Comparison of ENCODE assay signal across 16 cellular contexts in genomic region chr11:102396708-102397563, GRCh38. TPM values are rescaled to one million over a fixed set of nuclear protein-coding genes. Genes with fewer than 3 reads are reported as not detected.
DNase-seq lines count a peak whose midpoint lies in the region; ATAC-seq and TF ChIP-seq lines count a peak whose summit lies in the region.
"Had no signal": no experiment of that assay in that cellular context is flagged by ENCODE, and none has a peak within 500 bp of the region (broad histone marks: within the 10 kb centered on the region; RNA-seq: fewer than 3 reads in every experiment).

No MANE protein-coding gene starts in this region.

- H3K4me3 ChIP-seq in dorsolateral prefrontal cortex = no peak overlapping the region
- H3K4me3 ChIP-seq: hepatocyte, left lung had no signal

- peak overlapping the region in 30 of 59 donors; percentile 6 to 73 (median 41) for H3K27ac ChIP-seq in dorsolateral prefrontal cortex
- H3K27ac ChIP-seq: hepatocyte, left lung had no signal

- ATAC-seq in natural killer cell treated with Interleukin-12 subunit alpha and Interleukin-12 subunit beta and Interleukin-15 and Interleukin-18, amount 100 ng/mL, for 72 hours = peak; percentile 52 to 86
- ATAC-seq in natural killer cell = no peak
- no peak for ATAC-seq in HG03354 (IDR thresholded peaks at IDR 0.05; ENCODE audit: poor library complexity, severe bottlenecking, unreplicated experiment)
- no peak for ATAC-seq in HG02885 (IDR thresholded peaks at IDR 0.05; ENCODE audit: poor library complexity, unreplicated experiment)
- ATAC-seq: left lung had no signal

- peak overlapping the region; percentile 65 to 71 for H3K27ac Mint-ChIP-seq in natural killer cell treated with Interleukin-12 subunit alpha and Interleukin-12 subunit beta and Interleukin-15 and Interleukin-18, amount 100 ng/mL, for 72 hours
- H3K27ac Mint-ChIP-seq in natural killer cell = peak overlapping the region in 1 of 2 donors; percentile 9
- H3K27ac Mint-ChIP-seq in T-helper 2 cell treated with Interferon-gamma antibody and Interleukin-4, amounts not matched to agents 5 μg/mL and 100 μg/mL, for 36 hours = peak overlapping the region; percentile 42

- no peaks in the 10 kb centered on the region for H3K27me3 ChIP-seq in dorsolateral prefrontal cortex
- H3K27me3 ChIP-seq: hepatocyte, left lung had no signal

- peak overlapping the region; percentile 39 for H3K4me3 Mint-ChIP-seq in natural killer cell treated with Interleukin-12 subunit alpha and Interleukin-12 subunit beta and Interleukin-15 and Interleukin-18, amount 100 ng/mL, for 72 hours
- no peak overlapping the region for H3K4me3 Mint-ChIP-seq in natural killer cell
- H3K4me3 Mint-ChIP-seq in T-helper 2 cell treated with Interferon-gamma antibody and Interleukin-4, amounts not matched to agents 5 μg/mL and 100 μg/mL, for 36 hours = no peak overlapping the region

- intact Hi-C loops in natural killer cell (cut with micrococcal nuclease) (no loop called here), dorsolateral prefrontal cortex (cut with DNase I) (no loop called here)

- H3K4me1 Mint-ChIP-seq in natural killer cell treated with Interleukin-12 subunit alpha and Interleukin-12 subunit beta and Interleukin-15 and Interleukin-18, amount 100 ng/mL, for 72 hours (ENCODE audit: low read depth in 2 of 2) = peaks cover 15 to 20% of the 10 kb centered on the region in 2 donors
- H3K4me1 Mint-ChIP-seq in natural killer cell = peaks cover 11 to 12% of the 10 kb centered on the region in 2 donors
- H3K4me1 Mint-ChIP-seq in T-helper 2 cell treated with Interferon-gamma antibody and Interleukin-4, amounts not matched to agents 5 μg/mL and 100 μg/mL, for 36 hours (ENCODE audit: low read depth) = peaks cover 20% of the 10 kb centered on the region

- DNase-seq in natural killer cell treated with Interleukin-12 subunit alpha and Interleukin-12 subunit beta and Interleukin-15 and Interleukin-18, amount 100 ng/mL, for 72 hours (ENCODE audit: low spot score) = no peak
- DNase-seq in natural killer cell (no peak), dorsolateral prefrontal cortex (no peak), RPMI8226 (no peak), medulla oblongata (ENCODE audit: extremely low spot score) (no peak)
- DNase-seq in T-helper 2 cell treated with Interferon-gamma antibody and Interleukin-4, amounts not matched to agents 5 μg/mL and 100 μg/mL, for 36 hours (ENCODE audit: low spot score) = no peak
- DNase-seq: C1 segment of cervical spinal cord, EL, GOT3, left lung, NCI-H187, SHP77, substantia nigra had no signal

- TF ChIP-seq CTCF in natural killer cell (IDR thresholded peaks at IDR 0.05) (no peak), dorsolateral prefrontal cortex (IDR thresholded peaks at IDR 0.05 in 54 of 56, conservative IDR thresholded peaks at IDR 0.05 in 2 of 56; ENCODE audit: low read depth in 1 of 56, partially characterized antibody in 56 of 56) (no peak)

- H3K27me3 Mint-ChIP-seq in natural killer cell treated with Interleukin-12 subunit alpha and Interleukin-12 subunit beta and Interleukin-15 and Interleukin-18, amount 100 ng/mL, for 72 hours = no peaks in the 10 kb centered on the region
- no peaks in the 10 kb centered on the region for H3K27me3 Mint-ChIP-seq in natural killer cell (ENCODE audit: low read depth in 2 of 2)
- H3K27me3 Mint-ChIP-seq in T-helper 2 cell treated with Interferon-gamma antibody and Interleukin-4, amounts not matched to agents 5 μg/mL and 100 μg/mL, for 36 hours (ENCODE audit: low read depth) = no peaks in the 10 kb centered on the region

- H3K36me3 Mint-ChIP-seq in natural killer cell treated with Interleukin-12 subunit alpha and Interleukin-12 subunit beta and Interleukin-15 and Interleukin-18, amount 100 ng/mL, for 72 hours = no peaks in the 10 kb centered on the region
- H3K36me3 Mint-ChIP-seq in natural killer cell = no peaks in the 10 kb centered on the region
- peaks cover 53% of the 10 kb centered on the region for H3K36me3 Mint-ChIP-seq in T-helper 2 cell treated with Interferon-gamma antibody and Interleukin-4, amounts not matched to agents 5 μg/mL and 100 μg/mL, for 36 hours (ENCODE audit: low read depth)

- no peaks in the 10 kb centered on the region for H3K9me3 Mint-ChIP-seq in natural killer cell treated with Interleukin-12 subunit alpha and Interleukin-12 subunit beta and Interleukin-15 and Interleukin-18, amount 100 ng/mL, for 72 hours
- no peaks in the 10 kb centered on the region for H3K9me3 Mint-ChIP-seq in natural killer cell
- H3K9me3 Mint-ChIP-seq in T-helper 2 cell treated with Interferon-gamma antibody and Interleukin-4, amounts not matched to agents 5 μg/mL and 100 μg/mL, for 36 hours = no peaks in the 10 kb centered on the region

RNA-seq across cellular contexts. Expression of gene BIRC2, which starts 49.9 kb away (rescaled TPM):
- total RNA-seq in natural killer cell treated with Interleukin-12 subunit alpha and Interleukin-12 subunit beta and Interleukin-15 and Interleukin-18, amount 100 ng/mL, for 72 hours = 10 to 100 TPM; 41.4 to 47.0 TPM
- total RNA-seq in natural killer cell = 100 to 1,000 TPM in 2 of 3 donors, 10 to 100 TPM in 1; 92.2 to 146 (median 111) TPM
- total RNA-seq in dorsolateral prefrontal cortex = 10 to 100 TPM; 29.0 to 61.1 (median 39.8) TPM

RNA-seq across cellular contexts. Expression of gene TMEM123, which starts 55.6 kb away (rescaled TPM):
- total RNA-seq in natural killer cell treated with Interleukin-12 subunit alpha and Interleukin-12 subunit beta and Interleukin-15 and Interleukin-18, amount 100 ng/mL, for 72 hours = 10 to 100 TPM; 64.6 to 81.3 TPM
- total RNA-seq in natural killer cell (100 to 1,000 TPM; 100 to 126 (median 118) TPM), dorsolateral prefrontal cortex (100 to 1,000 TPM in 9 of 120 experiments, 10 to 100 TPM in 111; 31.8 to 163 (median 68.8) TPM)

Comparison
In these comparisons a context has a peak if more than half of its experiments do, and no peak if none do; other contexts are left out.
1. ATAC-seq: peak in natural killer cell treated with Interleukin-12 subunit alpha and Interleukin-12 subunit beta and Interleukin-15 and Interleukin-18, amount 100 ng/mL, for 72 hours (2 of 2); none in natural killer cell (0 of 3), HG03354 (single experiment) and HG02885 (single experiment).